ENCODE assay signal across 24 cellular contexts in genomic region chr11:17117262-17117661, GRCh38. TPM values are rescaled to one million over a fixed set of nuclear protein-coding genes. Genes with fewer than 3 reads are reported as not detected.
DNase-seq lines count a peak whose midpoint lies in the region; ATAC-seq, FAIRE-seq and TF ChIP-seq lines count a peak whose summit lies in the region.
"Had no signal": no experiment of that assay in that cellular context is flagged by ENCODE, and none has a peak within 500 bp of the region (broad histone marks: within the 10 kb centered on the region; RNA-seq: fewer than 3 reads in every experiment).

No MANE protein-coding gene starts in this region.

- peaks cover 4% of the 10 kb centered on the region for H3K36me3 ChIP-seq in bronchial epithelial cell (ENCODE audit: control insufficient read depth, insufficient read depth, low read length)

- H3K36me3 Mint-ChIP-seq in activated CD8-positive, alpha-beta T cell treated with anti-CD3 and anti-CD28 coated beads, Interleukin-2, amount 10 ng/mL, durations not matched to agents 7 days and 5 days (ENCODE audit: low read depth): peaks cover 23% of the 10 kb centered on the region
- peaks cover 12% of the 10 kb centered on the region for H3K36me3 Mint-ChIP-seq in activated CD8-positive, alpha-beta T cell treated with anti-CD3 and anti-CD28 coated beads for 36 hours (ENCODE audit: low read depth)

- H3K27ac Mint-ChIP-seq in activated CD8-positive, alpha-beta T cell treated with anti-CD3 and anti-CD28 coated beads, Interleukin-2, amount 10 ng/mL, durations not matched to agents 7 days and 5 days: peak overlapping the region; percentile 32
- no peak overlapping the region for H3K27ac Mint-ChIP-seq in activated CD8-positive, alpha-beta T cell treated with anti-CD3 and anti-CD28 coated beads for 36 hours
- H3K27ac Mint-ChIP-seq: B cell; CD4-positive, CD25-positive, alpha-beta regulatory T cell; CD8-positive, alpha-beta T cell had no signal

- no peak for TF ChIP-seq CTCF in activated CD8-positive, alpha-beta T cell treated with anti-CD3 and anti-CD28 coated beads for 36 hours (IDR thresholded peaks at IDR 0.05)
- TF ChIP-seq CTCF in RWPE1 (conservative IDR thresholded peaks at IDR 0.05; ENCODE audit: low read depth): no peak
- TF ChIP-seq CTCF in bronchial epithelial cell (IDR thresholded peaks at IDR 0.05; ENCODE audit: insufficient read depth, low read length, severe bottlenecking): no peak

- CTCF ChIA-PET in activated CD8-positive, alpha-beta T cell treated with anti-CD3 and anti-CD28 coated beads, Interleukin-2, amount 10 ng/mL, durations not matched to agents 7 days and 5 days (lab: Charles Lee): no interaction called here
- CTCF ChIA-PET in activated CD8-positive, alpha-beta T cell treated with anti-CD3 and anti-CD28 coated beads for 36 hours (lab: Charles Lee): no interaction called here
- CTCF ChIA-PET in RWPE1 (lab: Yijun Ruan, JAX): no interaction called here

- no peak for FAIRE-seq in bronchial epithelial cell (lab: Jason Lieb, UNC)
- FAIRE-seq: A204.1, D721Med, GM12891, GM18507, H1 had no signal

- H3K4me3 Mint-ChIP-seq in activated CD8-positive, alpha-beta T cell treated with anti-CD3 and anti-CD28 coated beads, Interleukin-2, amount 10 ng/mL, durations not matched to agents 7 days and 5 days: no peak overlapping the region
- H3K4me3 Mint-ChIP-seq in activated CD8-positive, alpha-beta T cell treated with anti-CD3 and anti-CD28 coated beads for 36 hours: no peak overlapping the region
- H3K4me3 Mint-ChIP-seq: B cell; CD4-positive, CD25-positive, alpha-beta regulatory T cell; CD8-positive, alpha-beta T cell had no signal

- no peak for ATAC-seq in activated CD8-positive, alpha-beta T cell treated with anti-CD3 and anti-CD28 coated beads, Interleukin-2, amount 10 ng/mL, durations not matched to agents 7 days and 5 days
- ATAC-seq in activated CD8-positive, alpha-beta T cell treated with anti-CD3 and anti-CD28 coated beads for 36 hours: no peak
- no peak for ATAC-seq in GM18858 (IDR thresholded peaks at IDR 0.05; ENCODE audit: unreplicated experiment)
- ATAC-seq: CD8-positive, alpha-beta T cell had no signal

- no peaks in the 10 kb centered on the region for H3K27me3 ChIP-seq in bronchial epithelial cell (ENCODE audit: control insufficient read depth, insufficient read depth, low read length)
- H3K27me3 ChIP-seq: BLaER1 had no signal

- no peak overlapping the region for H3K27ac ChIP-seq in RWPE1
- H3K27ac ChIP-seq: 22Rv1, BLaER1, C4-2B, GM23248 had no signal

- intact Hi-C loops in activated CD8-positive, alpha-beta T cell treated with anti-CD3 and anti-CD28 coated beads for 36 hours (cut with micrococcal nuclease): no loop called here

- H3K27me3 Mint-ChIP-seq in activated CD8-positive, alpha-beta T cell treated with anti-CD3 and anti-CD28 coated beads, Interleukin-2, amount 10 ng/mL, durations not matched to agents 7 days and 5 days (ENCODE audit: low read depth): no peaks in the 10 kb centered on the region
- H3K27me3 Mint-ChIP-seq in activated CD8-positive, alpha-beta T cell treated with anti-CD3 and anti-CD28 coated beads for 36 hours: no peaks in the 10 kb centered on the region
- H3K27me3 Mint-ChIP-seq: B cell; CD4-positive, CD25-positive, alpha-beta regulatory T cell had no signal

- DNase-seq in activated CD8-positive, alpha-beta T cell treated with anti-CD3 and anti-CD28 coated beads, Interleukin-2, amount 10 ng/mL, durations not matched to agents 7 days and 5 days: no peak
- no peak for DNase-seq in activated CD8-positive, alpha-beta T cell treated with anti-CD3 and anti-CD28 coated beads for 36 hours
- DNase-seq in RWPE1 (ENCODE audit: low spot score): peak; percentile 3
- peak; percentile 5 for DNase-seq in bronchial epithelial cell (ENCODE audit: low read depth)
- DNase-seq in NCI-H1694 (lab: John Stamatoyannopoulos, UW): no peak
- DNase-seq: CD4-positive, CD25-positive, alpha-beta regulatory T cell; CD8-positive, alpha-beta T cell; DMS 273 treated with DMSO at 0.1 percent for 48 hours; DMS79; EL; GF-D8; GM23248; H7; HCEC 1CT had no signal

- H3K4me3 ChIP-seq in bronchial epithelial cell (ENCODE audit: low read depth, low read length): no peak overlapping the region
- H3K4me3 ChIP-seq: BLaER1, GM23248 had no signal

- H3K4me1 Mint-ChIP-seq in activated CD8-positive, alpha-beta T cell treated with anti-CD3 and anti-CD28 coated beads, Interleukin-2, amount 10 ng/mL, durations not matched to agents 7 days and 5 days (ENCODE audit: low read depth): peaks cover 4% of the 10 kb centered on the region
- peaks cover 4% of the 10 kb centered on the region for H3K4me1 Mint-ChIP-seq in activated CD8-positive, alpha-beta T cell treated with anti-CD3 and anti-CD28 coated beads for 36 hours (ENCODE audit: low read depth)
- H3K4me1 Mint-ChIP-seq: B cell had no signal

- no peaks in the 10 kb centered on the region for H3K9me3 Mint-ChIP-seq in activated CD8-positive, alpha-beta T cell treated with anti-CD3 and anti-CD28 coated beads, Interleukin-2, amount 10 ng/mL, durations not matched to agents 7 days and 5 days (ENCODE audit: insufficient read depth)
- H3K9me3 Mint-ChIP-seq in activated CD8-positive, alpha-beta T cell treated with anti-CD3 and anti-CD28 coated beads for 36 hours: no peaks in the 10 kb centered on the region
- H3K9me3 Mint-ChIP-seq: CD4-positive, CD25-positive, alpha-beta regulatory T cell; CD8-positive, alpha-beta T cell had no signal

- POLR2A ChIA-PET in activated CD8-positive, alpha-beta T cell treated with anti-CD3 and anti-CD28 coated beads, Interleukin-2, amount 10 ng/mL, durations not matched to agents 7 days and 5 days (lab: Charles Lee): no interaction called here
- POLR2A ChIA-PET in activated CD8-positive, alpha-beta T cell treated with anti-CD3 and anti-CD28 coated beads for 36 hours (lab: Charles Lee): no interaction called here
- POLR2A ChIA-PET in RWPE1 (lab: Yijun Ruan, JAX; ENCODE audit: low non-redundant PET): no interaction called here

RNA-seq across cellular contexts. Expression of gene RPS13, which starts 39.8 kb away (rescaled TPM):
- total RNA-seq in activated CD8-positive, alpha-beta T cell treated with anti-CD3 and anti-CD28 coated beads, Interleukin-2, amount 10 ng/mL, durations not matched to agents 7 days and 5 days: 1,000 to 10,000 TPM in 1 of 2 experiments, 100 to 1,000 TPM in 1; 986 to 1,008 TPM
- total RNA-seq in activated CD8-positive, alpha-beta T cell treated with anti-CD3 and anti-CD28 coated beads for 36 hours: 1,000 to 10,000 TPM; 1,728 to 1,739 TPM
- total RNA-seq in bronchial epithelial cell: 1,001 and 1,111 TPM in 2 replicates

Comparison
In these comparisons a context has a peak if more than half of its experiments do, and no peak if none do; other contexts are left out.
1. DNase-seq: peak in RWPE1 (single experiment) and bronchial epithelial cell (single experiment); none in activated CD8-positive, alpha-beta T cell treated with anti-CD3 and anti-CD28 coated beads, Interleukin-2, amount 10 ng/mL, durations not matched to agents 7 days and 5 days (single experiment), activated CD8-positive, alpha-beta T cell treated with anti-CD3 and anti-CD28 coated beads for 36 hours (single experiment) and NCI-H1694 (single experiment).